20 cellular contexts compared by ENCODE assay signal in the genomic region with DNA sequence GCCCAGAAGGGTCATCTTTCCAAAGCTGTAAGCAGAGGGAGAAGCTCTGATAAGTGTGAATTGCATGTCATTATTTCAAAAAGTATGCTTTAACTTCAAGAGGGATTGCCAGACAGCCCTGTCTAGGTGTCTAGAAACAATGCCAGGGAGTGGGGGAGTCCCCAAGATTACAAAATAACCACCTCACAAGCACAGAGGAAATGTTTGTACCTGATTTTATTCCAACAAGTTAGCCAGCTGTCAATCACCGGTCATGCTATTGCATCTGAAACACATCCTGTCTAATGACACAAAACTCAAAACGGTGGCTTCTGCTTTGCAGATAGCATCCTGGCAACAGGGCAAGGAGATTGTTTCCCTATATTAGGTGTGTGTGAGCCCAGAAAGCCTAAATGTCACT.
A peak's percentile ranks its signal among the peaks of the same experiment; 100 is the strongest.
DNase-seq lines count a peak whose midpoint lies in the region; ATAC-seq, FAIRE-seq and TF ChIP-seq lines count a peak whose summit lies in the region.
"Had no signal": no experiment of that assay in that cellular context is flagged by ENCODE, and none has a peak within 500 bp of the region (broad histone marks: within the 10 kb centered on the region; RNA-seq: fewer than 3 reads in every experiment).

No MANE protein-coding gene starts in this region.

- no peak for TF ChIP-seq CTCF in adrenal gland (IDR thresholded peaks at IDR 0.05)

- intact Hi-C loops in adrenal gland (cut with DNase I) = no loop called here

- FAIRE-seq in GM12892 (lab: Jason Lieb, UNC) = peak; percentile 70
- FAIRE-seq: astrocyte, D721Med, H1, urothelium cell line had no signal

- whole genome bisulfite sequencing in adrenal gland, 4 donors = 51 to 83% (median 64%) methylated on average over 2 of the region's 2 CpGs

- no peaks in the 10 kb centered on the region for H3K9me3 ChIP-seq in adrenal gland (replicated peaks in 1 of 3)

- no peaks in the 10 kb centered on the region for H3K4me1 ChIP-seq in adrenal gland (replicated peaks in 1 of 2)

- H3K27me3 ChIP-seq in adrenal gland = no peaks in the 10 kb centered on the region

- H3K27ac ChIP-seq in adrenal gland = no peak overlapping the region
- H3K27ac ChIP-seq: coronary artery, SK-N-MC had no signal

- H3K36me3 ChIP-seq in adrenal gland (replicated peaks in 1 of 2) = no peaks in the 10 kb centered on the region

- DNase-seq in GM12892 (ENCODE audit: insufficient read length) = no peak
- no peak for DNase-seq in adrenal gland
- DNase-seq in stimulated activated CD4-positive, alpha-beta T cell treated with anti-CD3 and anti-CD28 coated beads, Interleukin-15, amount 100 ng/mL, for 24 hours = no peak
- DNase-seq in central memory CD4-positive, alpha-beta T cell = no peak
- no peak for DNase-seq in A172 (ENCODE audit: low spot score)
- DNase-seq: activated CD8-positive, alpha-beta T cell treated with anti-CD3 and anti-CD28 coated beads, Interleukin-2, amount 10 ng/mL, durations not matched to agents 7 days and 5 days; activated effector memory CD4-positive, alpha-beta T cell treated with anti-CD3 and anti-CD28 coated beads, Interleukin-2, amount 50 U/mL, for 16 hours; islet precursor cell; KG1; NCI-H146; occipital lobe had no signal

- TF ChIP-seq POLR2A in GM12892 (IDR thresholded peaks at IDR 0.05; ENCODE audit: low read depth, low read length) (no peak), adrenal gland (IDR thresholded peaks at IDR 0.05) (no peak)

- no peak overlapping the region for H3K4me3 ChIP-seq in adrenal gland
- H3K4me3 ChIP-seq: coronary artery, SK-N-MC had no signal

- ATAC-seq in GM19438 (IDR thresholded peaks at IDR 0.05; ENCODE audit: low read depth, unreplicated experiment) (peak; percentile 68), HG02885 (IDR thresholded peaks at IDR 0.05; ENCODE audit: poor library complexity, unreplicated experiment) (peak; percentile 47), HG03469 (IDR thresholded peaks at IDR 0.05; ENCODE audit: unreplicated experiment) (peak; percentile 74)
- ATAC-seq: activated CD8-positive, alpha-beta T cell treated with anti-CD3 and anti-CD28 coated beads, Interleukin-2, amount 10 ng/mL, durations not matched to agents 7 days and 5 days had no signal
